In genomic region chr14:77936138-77936639, GRCh38 we compare ENCODE assay signal across 7 cellular contexts.
"Had no signal": no experiment of that assay in that cellular context is flagged by ENCODE, and none has a peak within 500 bp of the region (broad histone marks: within the 10 kb centered on the region; RNA-seq: fewer than 3 reads in every experiment).

No MANE protein-coding gene starts in this region.

- H3K27ac ChIP-seq: HL-60, KMS-11 had no signal

- DNase-seq: IMR-90, KBM-7, KG1 had no signal

- H3K4me3 ChIP-seq: K562 had no signal

- H3K4me2 ChIP-seq: KMS-11 had no signal

- H3K9ac ChIP-seq: KMS-11 had no signal

- FAIRE-seq: HTR-8/SVneo, K562 had no signal

- ATAC-seq: K562 had no signal
